ENCODE assay signal across 13 cellular contexts in the genomic region with DNA sequence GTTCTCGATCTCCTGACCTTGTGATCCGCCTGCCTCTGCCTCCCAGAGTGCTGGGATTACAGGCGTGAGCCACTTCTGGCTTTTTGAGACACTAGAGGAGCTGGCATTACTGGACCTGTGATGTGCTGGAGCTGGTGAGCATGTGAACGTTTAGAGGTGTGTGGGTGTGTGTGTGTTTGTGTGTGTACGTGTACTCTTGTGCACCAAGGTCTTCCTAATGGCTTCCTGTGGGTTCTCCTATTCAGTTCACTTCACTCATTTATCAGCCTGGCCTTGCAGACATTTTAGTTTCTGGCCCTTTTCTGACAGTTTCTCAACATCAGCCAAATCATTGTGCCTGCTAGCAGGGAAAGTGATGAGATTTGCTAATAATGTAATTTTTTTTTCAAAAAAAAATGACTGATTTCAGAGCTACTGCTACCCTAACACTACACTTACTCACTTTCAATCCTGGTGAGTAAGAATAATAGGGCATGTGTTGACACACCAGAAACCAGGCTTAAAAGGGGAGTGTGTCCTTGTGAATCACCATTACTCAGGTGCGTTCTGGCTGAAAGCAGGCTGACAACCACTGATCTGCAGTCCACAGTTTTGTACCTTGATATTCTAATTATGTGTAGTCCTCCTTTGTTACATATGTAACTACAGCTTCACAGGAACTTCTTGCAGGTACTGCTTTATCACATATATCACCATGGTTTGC. TPM values are rescaled to one million over a fixed set of nuclear protein-coding genes. Genes with fewer than 3 reads are reported as not detected.
DNase-seq lines count a peak whose midpoint lies in the region; ATAC-seq and TF ChIP-seq lines count a peak whose summit lies in the region.
"Had no signal": no experiment of that assay in that cellular context is flagged by ENCODE, and none has a peak within 500 bp of the region (broad histone marks: within the 10 kb centered on the region; RNA-seq: fewer than 3 reads in every experiment).

No MANE protein-coding gene starts in this region.

- no peaks in the 10 kb centered on the region for H3K27me3 ChIP-seq in left ventricle myocardium inferior (ENCODE audit: low read depth)
- H3K27me3 ChIP-seq: brain microvascular endothelial cell, vagina had no signal

- DNase-seq in A172 (ENCODE audit: low spot score), result peak; percentile 21
- peak; percentile 87 for DNase-seq in HT1080 (ENCODE audit: low read depth)
- peak; percentile 71 for DNase-seq in epithelial cell of proximal tubule (ENCODE audit: low read depth)
- DNase-seq in left ventricle myocardium inferior, result no peak
- DNase-seq in NCI-H1436 (lab: John Stamatoyannopoulos, UW), result no peak
- DNase-seq in HuH-7.5 (ENCODE audit: low spot score), result no peak
- no peak for DNase-seq in erythroblast (lab: John Stamatoyannopoulos, UW)
- DNase-seq: brain microvascular endothelial cell, Caco-2, NCI-H1048, retina had no signal

- intact Hi-C loops in left ventricle myocardium inferior (cut with micrococcal nuclease), result no loop called here

- H3K4me3 ChIP-seq in epithelial cell of proximal tubule (ENCODE audit: low read depth, low read length) (no peak overlapping the region), left ventricle myocardium inferior (no peak overlapping the region)
- H3K4me3 ChIP-seq: vagina had no signal

- no peak overlapping the region for H3K27ac ChIP-seq in left ventricle myocardium inferior (replicated peaks)
- H3K27ac ChIP-seq: brain microvascular endothelial cell, vagina had no signal

- ATAC-seq in GM18868 (IDR thresholded peaks at IDR 0.05; ENCODE audit: unreplicated experiment), result peak; percentile 94

- no peak for TF ChIP-seq CTCF in epithelial cell of proximal tubule (conservative IDR thresholded peaks at IDR 0.05; ENCODE audit: low read depth, low read length)
- TF ChIP-seq CTCF in left ventricle myocardium inferior (IDR thresholded peaks at IDR 0.05; ENCODE audit: borderline replicate concordance), result no peak

- peaks cover 8% of the 10 kb centered on the region for H3K4me1 ChIP-seq in left ventricle myocardium inferior

- no peaks in the 10 kb centered on the region for H3K36me3 ChIP-seq in left ventricle myocardium inferior
- H3K36me3 ChIP-seq: brain microvascular endothelial cell, vagina had no signal

- TF ChIP-seq POLR2A in erythroblast (IDR thresholded peaks at IDR 0.05; ENCODE audit: low read length), result no peak

- H3K9me3 ChIP-seq in left ventricle myocardium inferior (replicated peaks), result no peaks in the 10 kb centered on the region
- H3K9me3 ChIP-seq: vagina had no signal

RNA-seq across cellular contexts. Expression of a gene that starts 41.0 kb away (rescaled TPM):
- total RNA-seq in A172 (2014; rRNA removed; shearing (Covaris generic)), result 402 and 425 TPM in 2 replicates
- 293 and 373 TPM in 2 replicates for total RNA-seq in HT1080 (2014; rRNA removed; shearing (Covaris generic))
- polyA plus RNA-seq in HT1080 (2015; cell fraction: cytosol; rRNA removed), result 239 and 281 TPM in 2 replicates
- 318 and 355 TPM in 2 replicates for polyA plus RNA-seq in HT1080 (2015; cell fraction: nucleus; rRNA removed)
- total RNA-seq in epithelial cell of proximal tubule, result 255 and 301 TPM in 2 replicates
- total RNA-seq in left ventricle myocardium inferior, result 108 TPM

Comparison
In these comparisons a context has a peak if more than half of its experiments do, and no peak if none do; other contexts are left out.
1. DNase-seq: peak in A172 (single experiment), HT1080 (single experiment) and epithelial cell of proximal tubule (single experiment); none in left ventricle myocardium inferior (single experiment), NCI-H1436 (single experiment), HuH-7.5 (single experiment) and erythroblast (0 of 2).